Comparison of ENCODE assay signal across 8 cellular contexts in the genomic region with DNA sequence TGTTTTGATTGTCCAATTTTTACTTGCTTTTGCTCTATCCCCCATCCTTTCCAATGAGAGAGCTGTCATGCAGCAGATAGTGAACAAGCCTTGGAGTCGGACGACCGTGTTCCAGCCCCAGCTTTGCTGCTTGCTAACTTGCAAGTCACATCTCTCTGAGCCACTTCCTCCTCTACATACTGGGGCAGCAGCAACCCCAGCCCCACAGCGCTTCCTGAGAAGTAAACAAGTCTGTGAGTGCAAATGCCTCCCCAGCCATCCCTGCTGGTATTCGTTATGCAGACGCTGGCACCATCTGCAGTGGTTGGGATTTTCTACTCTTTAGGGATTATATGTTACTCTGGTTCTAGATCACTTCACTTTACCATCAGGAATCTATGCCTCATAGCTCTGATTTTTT. TPM values are rescaled to one million over a fixed set of nuclear protein-coding genes. Genes with fewer than 3 reads are reported as not detected.
DNase-seq lines count a peak whose midpoint lies in the region; ATAC-seq lines count a peak whose summit lies in the region.

No MANE protein-coding gene starts in this region.

- H3K4me1 Mint-ChIP-seq in T-helper 1 cell treated with Interleukin-12 subunit alpha and Interleukin-12 subunit beta and Interleukin-4 antibody, amounts not matched to agents 30 μg/mL and 1 μg/mL, for 36 hours (ENCODE audit: low read depth), result peaks cover 42% of the 10 kb centered on the region
- H3K4me1 Mint-ChIP-seq in naive thymus-derived CD4-positive, alpha-beta T cell, result peaks cover 56 to 95% (median 73%) of the 10 kb centered on the region in 7 donors

- ATAC-seq in activated naive CD4-positive, alpha-beta T cell treated with anti-CD3 and anti-CD28 coated beads, Interleukin-2, amount 50 U/mL, for 72 hours, result peak; percentile 65 to 82
- peak; percentile 95 for ATAC-seq in naive thymus-derived CD4-positive, alpha-beta T cell

- peak overlapping the region; percentile 99 for H3K27ac Mint-ChIP-seq in T-helper 1 cell treated with Interleukin-12 subunit alpha and Interleukin-12 subunit beta and Interleukin-4 antibody, amounts not matched to agents 30 μg/mL and 1 μg/mL, for 36 hours
- peak overlapping the region; percentile 82 to 93 for H3K27ac Mint-ChIP-seq in activated naive CD4-positive, alpha-beta T cell treated with anti-CD3 and anti-CD28 coated beads, Interleukin-2, amount 50 U/mL, for 72 hours
- peak overlapping the region; percentile 91 to 100 (median 98) for H3K27ac Mint-ChIP-seq in naive thymus-derived CD4-positive, alpha-beta T cell

- H3K27me3 Mint-ChIP-seq in T-helper 1 cell treated with Interleukin-12 subunit alpha and Interleukin-12 subunit beta and Interleukin-4 antibody, amounts not matched to agents 30 μg/mL and 1 μg/mL, for 36 hours (ENCODE audit: low read depth), result no peaks in the 10 kb centered on the region
- no peaks in the 10 kb centered on the region for H3K27me3 Mint-ChIP-seq in naive thymus-derived CD4-positive, alpha-beta T cell

- no peaks in the 10 kb centered on the region for H3K27me3 ChIP-seq in naive thymus-derived CD4-positive, alpha-beta T cell (ENCODE audit: control insufficient read depth in 2 of 2, insufficient read depth in 2 of 2, low read length in 2 of 2)

- H3K27ac ChIP-seq in naive thymus-derived CD4-positive, alpha-beta T cell (ENCODE audit: low read depth, low read length), result peak overlapping the region; percentile 70
- peak overlapping the region; percentile 33 for H3K27ac ChIP-seq in temporal lobe (ENCODE audit: low read depth, low read length)

- peaks cover 42 to 79% of the 10 kb centered on the region in 2 donors for H3K4me1 ChIP-seq in naive thymus-derived CD4-positive, alpha-beta T cell (ENCODE audit: control insufficient read depth in 2 of 2, insufficient read depth in 2 of 2, low read length in 2 of 2)

- CTCF ChIA-PET in naive thymus-derived CD4-positive, alpha-beta T cell (lab: Charles Lee), result interaction anchor here (0.6 to 14.8 kb wide), 13 partner anchors 10 to 252 kb away, joined by 3 to 416 read pairs (median 5); a partner anchor contains a TSS

- peaks cover 0 to 51% (median 4%) of the 10 kb centered on the region in 3 experiments for H3K36me3 ChIP-seq in naive thymus-derived CD4-positive, alpha-beta T cell (ENCODE audit: control insufficient read depth in 2 of 3, insufficient read depth in 3 of 3, low read length in 3 of 3)

- H3K36me3 Mint-ChIP-seq in T-helper 1 cell treated with Interleukin-12 subunit alpha and Interleukin-12 subunit beta and Interleukin-4 antibody, amounts not matched to agents 30 μg/mL and 1 μg/mL, for 36 hours (ENCODE audit: low read depth), result peaks cover 33% of the 10 kb centered on the region
- peaks cover 0 to 5% of the 10 kb centered on the region in 2 donors for H3K36me3 Mint-ChIP-seq in activated naive CD4-positive, alpha-beta T cell treated with anti-CD3 and anti-CD28 coated beads, Interleukin-2, amount 50 U/mL, for 72 hours
- peaks cover 4 to 33% (median 24%) of the 10 kb centered on the region in 5 donors for H3K36me3 Mint-ChIP-seq in naive thymus-derived CD4-positive, alpha-beta T cell

- no peaks in the 10 kb centered on the region for H3K9me3 ChIP-seq in naive thymus-derived CD4-positive, alpha-beta T cell (ENCODE audit: control insufficient read depth in 2 of 3, low read length in 3 of 3)

- H3K4me3 ChIP-seq in naive thymus-derived CD4-positive, alpha-beta T cell (ENCODE audit: low read length), result peak overlapping the region; percentile 17

- DNase-seq in COLO668 (lab: John Stamatoyannopoulos, UW; ENCODE audit: unreplicated experiment) (peak; percentile 5), NCI-H2227 treated with DMSO at 0.1 percent for 48 hours (lab: John Stamatoyannopoulos, UW) (no peak), NCI-H128 (lab: John Stamatoyannopoulos, UW; ENCODE audit: unreplicated experiment) (no peak), foreskin melanocyte (no peak)
- DNase-seq in activated naive CD4-positive, alpha-beta T cell treated with anti-CD3 and anti-CD28 coated beads, Interleukin-2, amount 50 U/mL, for 72 hours (ENCODE audit: low spot score in 2 of 2), result peak in 1 of 2 donors; percentile 58
- peak; percentile 46 to 85 (median 77) for DNase-seq in naive thymus-derived CD4-positive, alpha-beta T cell

- H3K9me3 Mint-ChIP-seq in T-helper 1 cell treated with Interleukin-12 subunit alpha and Interleukin-12 subunit beta and Interleukin-4 antibody, amounts not matched to agents 30 μg/mL and 1 μg/mL, for 36 hours, result no peaks in the 10 kb centered on the region
- H3K9me3 Mint-ChIP-seq in activated naive CD4-positive, alpha-beta T cell treated with anti-CD3 and anti-CD28 coated beads, Interleukin-2, amount 50 U/mL, for 72 hours, result no peaks in the 10 kb centered on the region
- no peaks in the 10 kb centered on the region for H3K9me3 Mint-ChIP-seq in naive thymus-derived CD4-positive, alpha-beta T cell

- H3K4me3 Mint-ChIP-seq in T-helper 1 cell treated with Interleukin-12 subunit alpha and Interleukin-12 subunit beta and Interleukin-4 antibody, amounts not matched to agents 30 μg/mL and 1 μg/mL, for 36 hours, result peak overlapping the region; percentile 77
- H3K4me3 Mint-ChIP-seq in naive thymus-derived CD4-positive, alpha-beta T cell, result peak overlapping the region; percentile 75 to 92 (median 86)

- POLR2A ChIA-PET in naive thymus-derived CD4-positive, alpha-beta T cell (lab: Charles Lee), result interaction anchor here (0.6 to 8.5 kb wide), 28 partner anchors 10 to 287 kb away, joined by 3 to 119 read pairs (median 5); a partner anchor contains a TSS

- intact Hi-C loops in naive thymus-derived CD4-positive, alpha-beta T cell (cut with micrococcal nuclease), result loop anchor here (1.0 to 5.0 kb wide), 5 partner anchors 14 to 252 kb away; a partner anchor contains a TSS

RNA-seq across cellular contexts. Expression of a gene that starts 35.0 kb away (rescaled TPM):
- total RNA-seq in activated naive CD4-positive, alpha-beta T cell treated with anti-CD3 and anti-CD28 coated beads, Interleukin-2, amount 50 U/mL, for 72 hours, result under 1 TPM; 0.07 to 0.68 TPM
- total RNA-seq in naive thymus-derived CD4-positive, alpha-beta T cell, result under 1 TPM; 0.15 to 0.58 (median 0.27) TPM
- polyA plus RNA-seq in naive thymus-derived CD4-positive, alpha-beta T cell, result under 1 TPM in 1 of 2 donors, not detected in 1; 0.40 TPM
- total RNA-seq in temporal lobe, result not detected

Comparison
In these comparisons a context has a peak if more than half of its experiments do, and no peak if none do; other contexts are left out.
1. DNase-seq: peak in COLO668 (single experiment) and naive thymus-derived CD4-positive, alpha-beta T cell (9 of 9); none in NCI-H2227 treated with DMSO at 0.1 percent for 48 hours (single experiment), NCI-H128 (single experiment) and foreskin melanocyte (single experiment).
2. Peak in every context shown above with its lines, with median percentiles within 50 percentile points of each other: H3K27ac Mint-ChIP-seq.